ENCODE assay signal across 8 cellular contexts in genomic region chr7:12688771-12689170, GRCh38. TPM values are rescaled to one million over a fixed set of nuclear protein-coding genes. Genes with fewer than 3 reads are reported as not detected.
DNase-seq lines count a peak whose midpoint lies in the region; ATAC-seq, FAIRE-seq and TF ChIP-seq lines count a peak whose summit lies in the region.
"Not testable (repeated sequence)": the region's sequence is repeated elsewhere in the genome, so short reads cannot be mapped to it uniquely, and the experiment has no call there.

No MANE protein-coding gene starts in this region.

- DNase-seq in CD14-positive monocyte (ENCODE audit: low spot score); MG63; activated T-cell treated with anti-CD3 and anti-CD28 coated beads, Interleukin-2, amount 50 U/mL, for 4 hours; chondrocyte (ENCODE audit: low spot score); fibroblast of pulmonary artery (ENCODE audit: low read depth); HepG2 (ENCODE audit: low spot score): not testable (repeated sequence)

- not testable (repeated sequence) for TF ChIP-seq CTCF in CD14-positive monocyte (IDR thresholded peaks at IDR 0.05); chondrocyte (IDR thresholded peaks at IDR 0.05); fibroblast of pulmonary artery (IDR thresholded peaks at IDR 0.05; ENCODE audit: low read length, missing control alignments); HepG2 (CRISPR knock-in tag; IDR thresholded peaks at IDR 0.05)

- H3K27me3 Mint-ChIP-seq in CD14-positive monocyte (ENCODE audit: low read depth in 3 of 3); activated T-cell treated with anti-CD3 and anti-CD28 coated beads, Interleukin-2, amount 50 U/mL, for 4 hours (ENCODE audit: low read depth); chondrocyte (ENCODE audit: low read depth); stimulated activated naive CD8-positive, alpha-beta T cell treated with anti-CD3 and anti-CD28 coated beads, Interleukin-15, Interleukin-2, amounts not matched to agents 100 ng/mL and 50 ng/mL, for 24 hours: not testable (repeated sequence)

- not testable (repeated sequence) for H3K9me3 Mint-ChIP-seq in CD14-positive monocyte; activated T-cell treated with anti-CD3 and anti-CD28 coated beads, Interleukin-2, amount 50 U/mL, for 4 hours; chondrocyte (ENCODE audit: low read depth); stimulated activated naive CD8-positive, alpha-beta T cell treated with anti-CD3 and anti-CD28 coated beads, Interleukin-15, Interleukin-2, amounts not matched to agents 100 ng/mL and 50 ng/mL, for 24 hours

- intact Hi-C loops in CD14-positive monocyte (cut with micrococcal nuclease), result loop anchor here (5.0 to 10.0 kb wide), 3 partner anchors 51 to 196 kb away; no protein-coding TSS in a partner anchor
- intact Hi-C loops in HepG2 (cut with micrococcal nuclease; ENCODE audit: unreplicated experiment), result loop anchor here (1.0 kb wide), 1 partner anchor 497 kb away; no protein-coding TSS in a partner anchor

- TSS peak; percentile 51 for BruUV-seq in HepG2 (replicated peaks; lab: Mats Ljungman, UMichigan)

- in situ Hi-C loops in HepG2 (cut with HindIII; ENCODE audit: extremely low pct_ligation_motif_present, low pct_unique_long_range_greater_than_20kb), result loop anchor here (10.0 to 25.0 kb wide), 2 partner anchors 424 to 486 kb away; no protein-coding TSS in a partner anchor

- H3K9me3 ChIP-seq in MG63; HepG2 (ENCODE audit: low read length); neuron (ENCODE audit: low read length): not testable (repeated sequence)

- not testable (repeated sequence) for H2AFZ ChIP-seq in HepG2 (ENCODE audit: low read length); neuron (ENCODE audit: low read depth, low read length)

- peaks cover 36% of the 10 kb centered on the region for H3K4me1 ChIP-seq in HepG2 (ENCODE audit: insufficient read depth, low read length)
- H3K4me1 ChIP-seq in neuron (ENCODE audit: insufficient read depth, low read length), result not testable (repeated sequence)

- peak overlapping the region in 4 of 7 donors; percentile 36 to 96 (median 68) for H3K27ac Mint-ChIP-seq in CD14-positive monocyte
- not testable (repeated sequence) for H3K27ac Mint-ChIP-seq in chondrocyte (ENCODE audit: unreplicated experiment); stimulated activated naive CD8-positive, alpha-beta T cell treated with anti-CD3 and anti-CD28 coated beads, Interleukin-15, Interleukin-2, amounts not matched to agents 100 ng/mL and 50 ng/mL, for 24 hours

- H3K36me3 ChIP-seq in MG63, result peaks cover 51% of the 10 kb centered on the region
- H3K36me3 ChIP-seq in HepG2 (replicated peaks in 1 of 2; ENCODE audit: control insufficient read depth in 1 of 2, insufficient read depth in 2 of 2, low read length in 2 of 2), result not testable (repeated sequence)
- peaks cover 35% of the 10 kb centered on the region for H3K36me3 ChIP-seq in neuron (ENCODE audit: insufficient read depth, low read length)

- CTCF ChIA-PET in HepG2 (lab: Yijun Ruan, JAX; ENCODE audit: low intra/inter-chr PET ratio, low total read pairs), result not testable (repeated sequence)

- peak overlapping the region; percentile 38; the same call in 1 of the 2 replicates for H3K9ac ChIP-seq in HepG2 (ENCODE audit: insufficient read depth, low read depth, low read length)

- TF ChIP-seq POLR2A in HepG2 (IDR thresholded peaks at IDR 0.05; ENCODE audit: insufficient read depth in 1 of 2, low read depth in 2 of 2, low read length in 2 of 2), result not testable (repeated sequence)

- peaks cover 33% of the 10 kb centered on the region for H3K79me2 ChIP-seq in HepG2 (ENCODE audit: insufficient read depth, low read length)

- not testable (repeated sequence) for TF ChIP-seq RAD21 in HepG2 (CRISPR knock-in tag; IDR thresholded peaks at IDR 0.05)

- H3K27me3 ChIP-seq in MG63; HepG2 (ENCODE audit: control insufficient read depth in 1 of 2, insufficient read depth in 2 of 2, low read length in 2 of 2); neuron (ENCODE audit: insufficient read depth, low read length): not testable (repeated sequence)

- WGBS in HepG2 (ENCODE audit: low lambda C conversion rate), result 80% methylated on average over 2 of the region's 2 CpGs

- H3K4me3 ChIP-seq in MG63, result peak overlapping the region; percentile 98
- peak overlapping the region; percentile 67 for H3K4me3 ChIP-seq in fibroblast of pulmonary artery (replicated peaks; ENCODE audit: low read depth, low read length)
- peak overlapping the region; percentile 53 to 56 (median 54); a peak in 5 of 6 replicates for H3K4me3 ChIP-seq in HepG2 (replicated peaks in 1 of 3; ENCODE audit: insufficient read depth in 1 of 3, low read depth in 2 of 3, low read length in 3 of 3)
- peak overlapping the region; percentile 89 for H3K4me3 ChIP-seq in neuron (ENCODE audit: low read length)

- not testable (repeated sequence) for H3K27ac ChIP-seq in HepG2 (ENCODE audit: extremely low read length, insufficient read depth, low read length)

- H3K4me3 Mint-ChIP-seq in CD14-positive monocyte, result peak overlapping the region; percentile 48 to 89
- peak overlapping the region; percentile 89 for H3K4me3 Mint-ChIP-seq in activated T-cell treated with anti-CD3 and anti-CD28 coated beads, Interleukin-2, amount 50 U/mL, for 4 hours
- peak overlapping the region; percentile 83 for H3K4me3 Mint-ChIP-seq in chondrocyte (ENCODE audit: unreplicated experiment)
- peak overlapping the region; percentile 93 for H3K4me3 Mint-ChIP-seq in stimulated activated naive CD8-positive, alpha-beta T cell treated with anti-CD3 and anti-CD28 coated beads, Interleukin-15, Interleukin-2, amounts not matched to agents 100 ng/mL and 50 ng/mL, for 24 hours

- not testable (repeated sequence) for ATAC-seq in activated T-cell treated with anti-CD3 and anti-CD28 coated beads, Interleukin-2, amount 50 U/mL, for 4 hours; HepG2

- not testable (repeated sequence) for H4K20me1 ChIP-seq in HepG2 (ENCODE audit: insufficient read depth, low read length)

- TF ChIP-seq EP300 in HepG2 (IDR thresholded peaks at IDR 0.05; ENCODE audit: low read depth in 2 of 2, low read length in 2 of 2); HepG2 (CRISPR knock-in tag; IDR thresholded peaks at IDR 0.05; ENCODE audit: borderline replicate concordance): not testable (repeated sequence)

- peaks cover 35% of the 10 kb centered on the region for H3K4me1 Mint-ChIP-seq in CD14-positive monocyte
- H3K4me1 Mint-ChIP-seq in activated T-cell treated with anti-CD3 and anti-CD28 coated beads, Interleukin-2, amount 50 U/mL, for 4 hours (ENCODE audit: low read depth), result peaks cover 41% of the 10 kb centered on the region
- peaks cover 38% of the 10 kb centered on the region for H3K4me1 Mint-ChIP-seq in chondrocyte (ENCODE audit: low read depth)
- H3K4me1 Mint-ChIP-seq in stimulated activated naive CD8-positive, alpha-beta T cell treated with anti-CD3 and anti-CD28 coated beads, Interleukin-15, Interleukin-2, amounts not matched to agents 100 ng/mL and 50 ng/mL, for 24 hours (ENCODE audit: low read depth), result peaks cover 44% of the 10 kb centered on the region

- POLR2A ChIA-PET in HepG2 (lab: Yijun Ruan, JAX), result interaction anchor here (3.7 kb wide), 1 partner anchor 329 kb away, joined by 20 read pairs; no protein-coding TSS in a partner anchor

- not testable (repeated sequence) for H3K36me3 Mint-ChIP-seq in CD14-positive monocyte; activated T-cell treated with anti-CD3 and anti-CD28 coated beads, Interleukin-2, amount 50 U/mL, for 4 hours (ENCODE audit: insufficient read depth); chondrocyte (ENCODE audit: low read depth); stimulated activated naive CD8-positive, alpha-beta T cell treated with anti-CD3 and anti-CD28 coated beads, Interleukin-15, Interleukin-2, amounts not matched to agents 100 ng/mL and 50 ng/mL, for 24 hours (ENCODE audit: low read depth)

- FAIRE-seq in HepG2 (lab: Jason Lieb, UNC), result not testable (repeated sequence)

- peak overlapping the region; percentile 74 for H3K4me2 ChIP-seq in HepG2 (ENCODE audit: low read depth, low read length)

RNA-seq across cellular contexts. Expression of gene ARL4A, which starts 1.3 kb away (rescaled TPM):
- polyA plus RNA-seq in CD14-positive monocyte (100 to 1,000 TPM in 1 of 2 donors, 10 to 100 TPM in 1; 69.3 to 125 TPM), HepG2 (2011; rRNA removed) (6.1 and 10.8 TPM in 2 replicates)
- 66.5 and 99.5 TPM in 2 replicates for total RNA-seq in MG63 (2014; rRNA removed; shearing (Covaris generic); ENCODE audit: low replicate concordance)
- 10 to 100 TPM; 10.9 to 14.5 (median 11.8) TPM for total RNA-seq in activated T-cell treated with anti-CD3 and anti-CD28 coated beads, Interleukin-2, amount 50 U/mL, for 4 hours
- total RNA-seq in chondrocyte (12.7 to 15.3 TPM (median 14.9 TPM) in 3 replicates), HepG2 (2016; rRNA removed; fragmentation: Illumina TruSeq; extraction: Trizol) (25.6 and 29.3 TPM in 2 replicates)
- total RNA-seq in HepG2 (2016; cell fraction: cytosol; rRNA removed; fragmentation: Illumina TruSeq; extraction: Trizol; ENCODE audit: low read depth), result 17.3 and 19.0 TPM in 2 replicates
- 26.6 and 32.4 TPM in 2 replicates for total RNA-seq in HepG2 (2016; cell fraction: insoluble cytoplasmic fraction; rRNA removed; fragmentation: Illumina TruSeq; extraction: Trizol)
- total RNA-seq in HepG2 (2016; cell fraction: membrane; rRNA removed; fragmentation: Illumina TruSeq; extraction: Trizol), result 26.0 and 30.7 TPM in 2 replicates
- total RNA-seq in HepG2 (2016; cell fraction: nucleus; rRNA removed; fragmentation: Illumina TruSeq; extraction: Trizol), result 21.7 and 22.6 TPM in 2 replicates
- polyA plus RNA-seq in HepG2 (2011; cell fraction: cytosol; rRNA removed), result 6.0 and 7.0 TPM in 2 replicates
- 5.0 and 6.5 TPM in 2 replicates for polyA plus RNA-seq in HepG2 (2011; cell fraction: nucleus; rRNA removed)
- polyA plus RNA-seq in HepG2 (2012), result 12.3 and 18.1 TPM in 2 replicates
- 14.8 and 18.0 TPM in 2 replicates for polyA plus RNA-seq in HepG2 (2016; cell fraction: cytosol; fragmentation: Illumina TruSeq; extraction: Trizol; ENCODE audit: low read depth)
- polyA plus RNA-seq in HepG2 (2016; cell fraction: insoluble cytoplasmic fraction; fragmentation: Illumina TruSeq; extraction: Trizol; ENCODE audit: low read depth), result 22.2 and 26.1 TPM in 2 replicates
- 19.9 and 20.0 TPM in 2 replicates for polyA plus RNA-seq in HepG2 (2016; cell fraction: membrane; fragmentation: Illumina TruSeq; extraction: Trizol; ENCODE audit: low read depth)
- polyA plus RNA-seq in HepG2 (2016; cell fraction: nucleus; fragmentation: Illumina TruSeq; extraction: Trizol; ENCODE audit: insufficient read depth, low read depth), result 17.8 and 20.7 TPM in 2 replicates
- polyA minus RNA-seq in HepG2 (2011; rRNA and poly(A)+ RNA removed; ENCODE audit: low replicate concordance), result 6.7 and 12.2 TPM in 2 replicates
- 5.7 and 6.4 TPM in 2 replicates for polyA minus RNA-seq in HepG2 (2011; cell fraction: cytosol; rRNA and poly(A)+ RNA removed)
- polyA minus RNA-seq in HepG2 (2011; cell fraction: nucleus; rRNA and poly(A)+ RNA removed), result 30.6 and 38.9 TPM in 2 replicates
